ENCODE assay signal across 1 cellular context in genomic region chr7:104179178-104179577, GRCh38.
TF ChIP-seq lines count a peak whose summit lies in the region.

No MANE protein-coding gene starts in this region.

TF ChIP-seq in K562, 482 proteins besides CTCF, POLR2A, EP300 and RAD21:
- no peak for TF ChIP-seq KAT2B (IDR thresholded peaks at IDR 0.05; ENCODE audit: low read depth, low read length)
- TF ChIP-seq ZFP36 (IDR thresholded peaks at IDR 0.05; ENCODE audit: low read depth, low read length, partially characterized antibody) = peak; percentile 57
